8 cellular contexts compared by ENCODE assay signal in genomic region chr4:113762061-113762850, GRCh38. TPM values are rescaled to one million over a fixed set of nuclear protein-coding genes. Genes with fewer than 3 reads are reported as not detected.
DNase-seq lines count a peak whose midpoint lies in the region; ATAC-seq, FAIRE-seq and TF ChIP-seq lines count a peak whose summit lies in the region.

No MANE protein-coding gene starts in this region.

- H3K4me1 Mint-ChIP-seq in astrocyte (ENCODE audit: low read depth, unreplicated experiment) = peaks cover 8% of the 10 kb centered on the region

- H3K27ac ChIP-seq in astrocyte (ENCODE audit: low read depth, low read length) (peak overlapping the region; percentile 98), right cardiac atrium (ENCODE audit: low read length) (peak overlapping the region; percentile 98), psoas muscle (peak overlapping the region; percentile 97)

- H3K9me3 ChIP-seq in astrocyte (ENCODE audit: insufficient read depth, low read depth, low read length) (no peaks in the 10 kb centered on the region), right cardiac atrium (ENCODE audit: control insufficient read depth, low read length) (no peaks in the 10 kb centered on the region), psoas muscle (no peaks in the 10 kb centered on the region)

- H3K27ac Mint-ChIP-seq in astrocyte (ENCODE audit: unreplicated experiment) = peak overlapping the region; percentile 99

- H3K9ac ChIP-seq in astrocyte (ENCODE audit: low read length) = peak overlapping the region; percentile 97

- H3K27me3 ChIP-seq in astrocyte (ENCODE audit: insufficient read depth, low read length) (no peaks in the 10 kb centered on the region), right cardiac atrium (ENCODE audit: control insufficient read depth, insufficient read depth) (no peaks in the 10 kb centered on the region), psoas muscle (ENCODE audit: insufficient read depth in 3 of 3, low read length in 2 of 3) (no peaks in the 10 kb centered on the region)

- ATAC-seq in GM18499 (IDR thresholded peaks at IDR 0.05; ENCODE audit: insufficient read depth, unreplicated experiment) (peak; percentile 72), HG02938 (IDR thresholded peaks at IDR 0.05; ENCODE audit: unreplicated experiment) (peak; percentile 68), right cardiac atrium (peak; percentile 89 to 90), psoas muscle (peak; percentile 79 to 88 (median 86))

- under 1% methylated on average over 44 of the region's 44 CpGs for WGBS in right cardiac atrium
- WGBS in psoas muscle, 3 donors = 0 to 1% (median 0%) methylated on average over 40 to 44 of the region's 44 CpGs

- peak overlapping the region; percentile 75 for H2AFZ ChIP-seq in astrocyte (ENCODE audit: low read depth, low read length)

- H3K27me3 Mint-ChIP-seq in astrocyte (ENCODE audit: low read depth, unreplicated experiment) = no peaks in the 10 kb centered on the region

- FAIRE-seq in astrocyte (lab: Jason Lieb, UNC) = peak; percentile 96
- peak; percentile 93 for FAIRE-seq in urothelium cell line (lab: Jason Lieb, UNC)

- no peak for TF ChIP-seq CTCF in astrocyte (IDR thresholded peaks at IDR 0.05; ENCODE audit: insufficient read depth, low read depth, low read length)
- TF ChIP-seq CTCF in psoas muscle (IDR thresholded peaks at IDR 0.05) = no peak

- H3K9me3 Mint-ChIP-seq in astrocyte (ENCODE audit: unreplicated experiment) = peaks cover under 1% of the 10 kb centered on the region

- H3K4me2 ChIP-seq in astrocyte (ENCODE audit: low read length) = peak overlapping the region; percentile 98

- peaks cover 20% of the 10 kb centered on the region for H3K4me1 ChIP-seq in astrocyte (ENCODE audit: insufficient read depth, low read length)
- H3K4me1 ChIP-seq in right cardiac atrium (ENCODE audit: control insufficient read depth, insufficient read depth, low read length) = no peaks in the 10 kb centered on the region
- peaks cover 22% of the 10 kb centered on the region for H3K4me1 ChIP-seq in psoas muscle

- H4K20me1 ChIP-seq in astrocyte (ENCODE audit: insufficient read depth, low read length) = no peaks in the 10 kb centered on the region

- peak overlapping the region; percentile 97 for H3K4me3 Mint-ChIP-seq in astrocyte (ENCODE audit: unreplicated experiment)

- H3K4me3 ChIP-seq in astrocyte (ENCODE audit: insufficient read depth, low read depth, low read length) = peak overlapping the region; percentile 86
- peak overlapping the region; percentile 71 for H3K4me3 ChIP-seq in right cardiac atrium (ENCODE audit: low read length)
- H3K4me3 ChIP-seq in psoas muscle = peak overlapping the region; percentile 88

- H3K79me2 ChIP-seq in astrocyte (ENCODE audit: insufficient read depth, low read length) = peaks cover 37% of the 10 kb centered on the region

- no peaks in the 10 kb centered on the region for H3K36me3 Mint-ChIP-seq in astrocyte (ENCODE audit: low read depth, unreplicated experiment)

- intact Hi-C loops in right cardiac atrium (cut with DNase I) = loop anchor here in 3 of 4 donors (5.0 to 10.0 kb wide), 4 partner anchors 207 to 367 kb away; no protein-coding TSS in a partner anchor
- intact Hi-C loops in psoas muscle (cut with DNase I) = loop anchor here in 1 of 2 donors (5.0 kb wide), 1 partner anchor 215 kb away; no protein-coding TSS in a partner anchor

- DNase-seq in NCI-H187 treated with DMSO at 0.1 percent for 48 hours (lab: John Stamatoyannopoulos, UW) (peak; percentile 54), T-helper 22 cell (ENCODE audit: low read depth) (peak; percentile 98), astrocyte (ENCODE audit: low read depth) (peak; percentile 99), right cardiac atrium (peak; percentile 99 to 100 (median 99)), psoas muscle (peak; percentile 98 to 99), urothelium cell line (ENCODE audit: low spot score) (peak; percentile 96)

- H3K36me3 ChIP-seq in astrocyte (ENCODE audit: insufficient read depth, low read length) (peaks cover 4% of the 10 kb centered on the region), psoas muscle (ENCODE audit: insufficient read depth in 1 of 2, low read depth in 1 of 2) (peaks cover 0 to 14% of the 10 kb centered on the region in 2 donors)

RNA-seq across cellular contexts. Expression of gene CAMK2D, which starts 0.7 kb away (rescaled TPM):
- total RNA-seq in astrocyte (69.8 and 80.8 TPM in 2 replicates), right cardiac atrium (100 to 1,000 TPM; 150 to 177 (median 152) TPM), psoas muscle (100 to 1,000 TPM in 3 of 4 donors, 10 to 100 TPM in 1; 83.8 to 183 (median 145) TPM)
- polyA plus RNA-seq in right cardiac atrium (77.2 TPM), psoas muscle (10 to 100 TPM; 41.2 to 53.9 (median 44.1) TPM)

Comparison
In these comparisons a context has a peak if more than half of its experiments do, and no peak if none do; other contexts are left out.
1. Peak in every context shown above with its lines: DNase-seq, ATAC-seq, H3K4me3 ChIP-seq and H3K27ac ChIP-seq.